8 cellular contexts compared by ENCODE assay signal in the genomic region with DNA sequence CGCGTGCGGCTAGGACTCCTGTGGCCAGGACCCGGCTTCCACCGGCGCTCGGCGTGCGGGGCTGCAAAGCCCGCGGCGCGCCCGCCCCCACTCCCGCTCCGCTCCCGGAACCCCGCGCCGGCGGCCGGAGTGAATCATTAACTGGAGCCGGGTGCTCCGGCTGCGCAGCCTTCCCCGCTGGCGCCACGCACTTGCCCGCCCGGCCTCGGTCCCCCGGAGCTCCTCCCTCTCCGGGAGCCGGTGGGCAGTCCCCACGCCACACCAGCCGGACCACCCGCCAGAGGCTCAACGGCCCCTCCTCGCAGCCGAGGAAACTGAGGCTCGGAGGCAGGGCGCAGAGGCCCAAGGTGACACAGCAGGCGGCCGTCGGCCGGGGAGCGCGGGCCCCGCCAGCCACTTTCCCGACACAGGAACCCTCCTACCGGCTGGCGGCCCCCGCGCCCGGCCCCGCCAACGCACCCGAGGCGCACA. TPM values are rescaled to one million over a fixed set of nuclear protein-coding genes. Genes with fewer than 3 reads are reported as not detected.
A peak's percentile ranks its signal among the peaks of the same experiment; 100 is the strongest.
DNase-seq lines count a peak whose midpoint lies in the region; ATAC-seq and TF ChIP-seq lines count a peak whose summit lies in the region.

No MANE protein-coding gene starts in this region.

- H3K27me3 ChIP-seq in Caco-2 (replicated peaks; ENCODE audit: control insufficient read depth, insufficient read depth, low read length) (no peaks in the 10 kb centered on the region), mammary epithelial cell (ENCODE audit: insufficient read depth, low read length) (no peaks in the 10 kb centered on the region), right lobe of liver (no peaks in the 10 kb centered on the region), vagina (no peaks in the 10 kb centered on the region)

- H3K9me3 ChIP-seq in Caco-2 (no peaks in the 10 kb centered on the region), mammary epithelial cell (replicated peaks; ENCODE audit: insufficient read depth, low read length) (no peaks in the 10 kb centered on the region), right lobe of liver (no peaks in the 10 kb centered on the region), vagina (no peaks in the 10 kb centered on the region)

- TF ChIP-seq CTCF in Caco-2 (IDR thresholded peaks at IDR 0.05; ENCODE audit: insufficient read depth in 1 of 2, low read depth in 1 of 2, low read length in 1 of 2, severe bottlenecking in 1 of 2, unreplicated experiment in 1 of 2) (no peak), mammary epithelial cell (conservative IDR thresholded peaks at IDR 0.05 in 1 of 2, IDR thresholded peaks at IDR 0.05 in 1 of 2; ENCODE audit: extremely low read depth in 1 of 2, insufficient read depth in 1 of 2, low read depth in 1 of 2, low read length in 2 of 2) (no peak), right lobe of liver (IDR thresholded peaks at IDR 0.05) (no peak), vagina (IDR thresholded peaks at IDR 0.05) (no peak)

- H3K4me1 ChIP-seq in Caco-2 (peaks cover 74% of the 10 kb centered on the region), mammary epithelial cell (ENCODE audit: insufficient read depth, low read length) (peaks cover 81% of the 10 kb centered on the region), right lobe of liver (peaks cover 0 to 47% (median 22%) of the 10 kb centered on the region in 4 donors), vagina (peaks cover 93% of the 10 kb centered on the region)

- DNase-seq in Caco-2 (peak; percentile 83 to 89), mammary epithelial cell (no peak), right lobe of liver (peak; percentile 74 to 81 (median 80)), vagina (ENCODE audit: extremely low spot score in 2 of 2) (no peak), SHP77 treated with DMSO at 0.1 percent for 48 hours (lab: John Stamatoyannopoulos, UW) (no peak)
- no peak for DNase-seq in activated CD4-positive, alpha-beta T cell treated with anti-CD3 and anti-CD28 coated beads for 1 hour

- 0 out of 2 replicates have a peak, but pooled peaks cover 3% of the 10 kb centered on the region for H3K36me3 ChIP-seq in Caco-2 (ENCODE audit: control insufficient read depth, insufficient read depth, low read length)
- H3K36me3 ChIP-seq in mammary epithelial cell (ENCODE audit: insufficient read depth, low read length) = peaks cover 4% of the 10 kb centered on the region
- no peaks in the 10 kb centered on the region for H3K36me3 ChIP-seq in right lobe of liver
- H3K36me3 ChIP-seq in vagina = no peaks in the 10 kb centered on the region

- in situ Hi-C loops in mammary epithelial cell (cut with MboI; ENCODE audit: low sequenced_read_pairs in 2 of 2) = no loop called here

- TF ChIP-seq POLR2A in right lobe of liver (IDR thresholded peaks at IDR 0.05) (no peak), vagina (IDR thresholded peaks at IDR 0.05) (no peak)

- ATAC-seq in GM19438 (IDR thresholded peaks at IDR 0.05; ENCODE audit: low read depth, unreplicated experiment) (peak; percentile 42), HG03521 (IDR thresholded peaks at IDR 0.05; ENCODE audit: unreplicated experiment) (peak; percentile 28), right lobe of liver (peak; percentile 40 to 72 (median 70))

- BruUV-seq in Caco-2 (replicated peaks; lab: Mats Ljungman, UMichigan) (no TSS peak), mammary epithelial cell (replicated peaks; lab: Mats Ljungman, UMichigan) (no TSS peak)

- peaks cover 96% of the 10 kb centered on the region for H3K79me2 ChIP-seq in mammary epithelial cell (ENCODE audit: insufficient read depth, low read length)

- intact Hi-C loops in Caco-2 (cut with micrococcal nuclease; ENCODE audit: unreplicated experiment) = loop anchor here (1.0 to 5.0 kb wide), 3 partner anchors 15 to 136 kb away; no protein-coding TSS in a partner anchor
- intact Hi-C loops in mammary epithelial cell (cut with micrococcal nuclease) = loop anchor here (1.0 kb wide), 2 partner anchors 54 to 134 kb away; no protein-coding TSS in a partner anchor
- intact Hi-C loops in right lobe of liver (cut with DNase I) = no loop called here
- intact Hi-C loops in vagina (cut with DNase I) = loop anchor here (5.0 kb wide), 1 partner anchor 51 kb away; no protein-coding TSS in a partner anchor

- peak overlapping the region; percentile 89 for H3K27ac Mint-ChIP-seq in Caco-2 (ENCODE audit: unreplicated experiment)

- H3K27ac ChIP-seq in mammary epithelial cell (ENCODE audit: insufficient read depth, low read depth, low read length) (peak overlapping the region; percentile 71), right lobe of liver (peak overlapping the region; percentile 60 to 87 (median 75)), vagina (peak overlapping the region; percentile 88)

- CTCF ChIA-PET in Caco-2 (lab: Charles Lee) = interaction anchor here (0.6 to 2.0 kb wide), 7 partner anchors 9 to 136 kb away, joined by 3 to 10 read pairs (median 4); no protein-coding TSS in a partner anchor
- CTCF ChIA-PET in mammary epithelial cell (lab: Charles Lee; ENCODE audit: low non-redundant PET) = interaction anchor here (0.6 kb wide), 1 partner anchor 8 kb away, joined by 3 read pairs; no protein-coding TSS in a partner anchor

- dilution Hi-C loops in mammary epithelial cell (cut with HindIII; ENCODE audit: low sequenced_read_pairs) = no loop called here

- peak overlapping the region; percentile 23 for H2AFZ ChIP-seq in mammary epithelial cell (ENCODE audit: low read depth, low read length)

- H3K36me3 Mint-ChIP-seq in Caco-2 (ENCODE audit: insufficient read depth, unreplicated experiment) = peaks cover 55% of the 10 kb centered on the region

- H3K27me3 Mint-ChIP-seq in Caco-2 (ENCODE audit: insufficient read depth, unreplicated experiment) = no peaks in the 10 kb centered on the region

- H4K20me1 ChIP-seq in mammary epithelial cell (ENCODE audit: insufficient read depth, low read length) = peaks cover 3% of the 10 kb centered on the region

- H3K4me1 Mint-ChIP-seq in Caco-2 (ENCODE audit: low read depth, unreplicated experiment) = peaks cover 53% of the 10 kb centered on the region

- POLR2A ChIA-PET in Caco-2 (lab: Charles Lee) = interaction anchor here (0.6 to 1.7 kb wide), 4 partner anchors 15 to 126 kb away, joined by 3 to 7 read pairs (median 4); no protein-coding TSS in a partner anchor

- 3% methylated on average over 23 of the region's 59 CpGs for WGBS in mammary epithelial cell (ENCODE audit: low coverage, missing lambda C conversion rate)
- 0% methylated on average over 6 of the region's 59 CpGs for WGBS in right lobe of liver (ENCODE audit: insufficient coverage, low coverage, low lambda C conversion rate, missing lambda C conversion rate)

- peak overlapping the region; percentile 76 for H3K9ac ChIP-seq in mammary epithelial cell (ENCODE audit: insufficient read depth, low read length)

- H3K4me3 Mint-ChIP-seq in Caco-2 (ENCODE audit: unreplicated experiment) = peak overlapping the region; percentile 96

- peak overlapping the region; percentile 96 for H3K4me3 ChIP-seq in Caco-2 (ENCODE audit: low read depth, low read length)
- peak overlapping the region; percentile 79 to 90 (median 88) for H3K4me3 ChIP-seq in mammary epithelial cell (replicated peaks in 1 of 3; ENCODE audit: insufficient read depth in 1 of 3, low read depth in 2 of 3, low read length in 3 of 3)
- peak overlapping the region; percentile 81 to 89 (median 87) for H3K4me3 ChIP-seq in right lobe of liver
- H3K4me3 ChIP-seq in vagina = peak overlapping the region; percentile 57 to 85

- H3K4me2 ChIP-seq in mammary epithelial cell (ENCODE audit: insufficient read depth, low read depth, low read length) = peak overlapping the region; percentile 93

- no peaks in the 10 kb centered on the region for H3K9me3 Mint-ChIP-seq in Caco-2 (ENCODE audit: unreplicated experiment)

RNA-seq across cellular contexts. Expression of a gene that starts 0.6 kb away (rescaled TPM):
- 94.0 and 95.5 TPM in 2 replicates for total RNA-seq in Caco-2 (2022)
- 100 to 1,000 TPM in 1 of 2 donors, 10 to 100 TPM in 1; 58.0 to 103 TPM for total RNA-seq in mammary epithelial cell
- polyA plus RNA-seq in mammary epithelial cell = 46.8 TPM
- polyA minus RNA-seq in mammary epithelial cell = 19.5 TPM
- 100 to 1,000 TPM in 1 of 6 experiments, 10 to 100 TPM in 5; 29.2 to 108 (median 51.2) TPM for total RNA-seq in right lobe of liver
- total RNA-seq in vagina = 39.5 TPM

RNA-seq across cellular contexts. Expression of a gene that starts 32.1 kb away (rescaled TPM):
- total RNA-seq in Caco-2 (2022) (not detected in 2 replicates), mammary epithelial cell (not detected), right lobe of liver (not detected), vagina (not detected)
- polyA plus RNA-seq in mammary epithelial cell = not detected
- not detected for polyA minus RNA-seq in mammary epithelial cell

RNA-seq across cellular contexts. Expression of a gene that starts 43.9 kb away (rescaled TPM):
- total RNA-seq in Caco-2 (2022) = not detected in 2 replicates
- not detected for total RNA-seq in mammary epithelial cell
- not detected for polyA plus RNA-seq in mammary epithelial cell
- polyA minus RNA-seq in mammary epithelial cell = not detected
- not detected for total RNA-seq in right lobe of liver
- total RNA-seq in vagina = not detected

Comparison
In these comparisons a context has a peak if more than half of its experiments do, and no peak if none do; other contexts are left out.
1. DNase-seq: peak in Caco-2 (2 of 2) and right lobe of liver (3 of 3); none in mammary epithelial cell (single experiment), vagina (0 of 2), activated CD4-positive, alpha-beta T cell treated with anti-CD3 and anti-CD28 coated beads for 1 hour (single experiment) and SHP77 treated with DMSO at 0.1 percent for 48 hours (single experiment).
2. intact Hi-C loops: an anchor here in Caco-2 (1.0 to 5.0 kb wide), mammary epithelial cell (1.0 kb wide) and vagina (5.0 kb wide); none called in right lobe of liver.
3. Peak in every context shown above with its lines, with median percentiles within 50 percentile points of each other: H3K4me3 ChIP-seq, ATAC-seq and H3K27ac ChIP-seq.